ENCODE assay signal across 9 cellular contexts in the genomic region with DNA sequence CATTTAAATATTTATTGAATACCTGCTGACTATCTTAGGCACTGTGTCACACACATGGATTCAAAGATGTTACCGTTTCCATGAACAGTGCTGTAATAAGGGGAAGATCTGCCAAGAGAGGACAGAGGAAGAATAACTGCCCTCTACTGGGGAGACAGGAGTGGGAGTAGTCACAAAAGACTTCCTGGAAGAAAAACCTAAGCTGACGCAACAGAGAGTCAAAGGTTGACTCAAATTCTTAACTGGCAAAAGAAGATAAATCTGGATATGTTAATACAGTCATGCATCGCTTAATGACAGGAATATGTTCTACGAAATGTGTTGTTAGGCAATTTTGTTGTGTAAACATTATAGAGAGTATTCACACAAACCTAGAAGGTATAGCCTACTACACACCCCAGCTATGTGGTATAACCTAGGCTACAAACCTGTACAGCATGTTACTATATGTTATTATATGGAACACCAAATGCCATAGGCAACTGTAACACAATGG. TPM values are rescaled to one million over a fixed set of nuclear protein-coding genes. Genes with fewer than 3 reads are reported as not detected.
DNase-seq lines count a peak whose midpoint lies in the region; ATAC-seq, FAIRE-seq and TF ChIP-seq lines count a peak whose summit lies in the region.
"Had no signal": no experiment of that assay in that cellular context is flagged by ENCODE, and none has a peak within 500 bp of the region (broad histone marks: within the 10 kb centered on the region; RNA-seq: fewer than 3 reads in every experiment).

No MANE protein-coding gene starts in this region.

- intact Hi-C loops in lower lobe of right lung (cut with DNase I), result no loop called here
- intact Hi-C loops in aorta (cut with DNase I), result no loop called here
- intact Hi-C loops in posterior vena cava (cut with DNase I), result no loop called here

- H3K9me3 ChIP-seq in lower lobe of right lung (no peaks in the 10 kb centered on the region), aorta (ENCODE audit: control insufficient read depth, low read length) (no peaks in the 10 kb centered on the region)

- DNase-seq in SIG-M5 treated with dmso at 0.1 percent for 504 hours (lab: John Stamatoyannopoulos, UW; ENCODE audit: unreplicated experiment) (peak; percentile 85), SIG-M5 (lab: John Stamatoyannopoulos, UW) (no peak), NOMO-1 treated with DMSO at 0.1 percent for 48 hours (lab: John Stamatoyannopoulos, UW; ENCODE audit: unreplicated experiment) (peak; percentile 76), bronchial epithelial cell (ENCODE audit: low read depth) (peak; percentile 90), lower lobe of right lung (no peak), aorta (no peak), HK-2 (ENCODE audit: unreplicated experiment) (no peak), posterior vena cava (ENCODE audit: low spot score) (no peak)

- TF ChIP-seq CTCF in bronchial epithelial cell (IDR thresholded peaks at IDR 0.05; ENCODE audit: insufficient read depth, low read length, severe bottlenecking) (peak; percentile 63), lower lobe of right lung (IDR thresholded peaks at IDR 0.05) (peak; percentile 63)

- H3K27me3 ChIP-seq in bronchial epithelial cell (ENCODE audit: control insufficient read depth, insufficient read depth, low read length) (no peaks in the 10 kb centered on the region), lower lobe of right lung (ENCODE audit: low read depth) (no peaks in the 10 kb centered on the region), aorta (ENCODE audit: control insufficient read depth in 1 of 2, insufficient read depth in 2 of 2, low read length in 1 of 2) (no peaks in the 10 kb centered on the region)

- H3K4me3 ChIP-seq in bronchial epithelial cell (ENCODE audit: low read depth, low read length) (no peak overlapping the region), lower lobe of right lung (no peak overlapping the region), aorta (ENCODE audit: low read length in 2 of 2) (no peak overlapping the region)

- FAIRE-seq in bronchial epithelial cell (lab: Jason Lieb, UNC), result peak; percentile 85
- FAIRE-seq: G401.6 had no signal

- H3K36me3 ChIP-seq in bronchial epithelial cell (ENCODE audit: control insufficient read depth, insufficient read depth, low read length) (peaks cover 5% of the 10 kb centered on the region), lower lobe of right lung (peaks cover 36% of the 10 kb centered on the region), aorta (ENCODE audit: control insufficient read depth in 1 of 2, insufficient read depth in 2 of 2, low read length in 1 of 2) (no peaks in the 10 kb centered on the region)

- H3K27ac ChIP-seq in lower lobe of right lung, result no peak overlapping the region
- H3K27ac ChIP-seq in aorta (ENCODE audit: low read depth in 1 of 2, low read length in 2 of 2), result no peak overlapping the region

- ATAC-seq in lower lobe of right lung (peak; percentile 84 to 90), aorta (ENCODE audit: low FRiP score) (peak; percentile 89)

- WGBS in aorta, 2 donors, result 28 to 32% methylated on average over 4 of the region's 4 CpGs

- H3K4me1 ChIP-seq in lower lobe of right lung (peaks cover 14% of the 10 kb centered on the region), aorta (ENCODE audit: control insufficient read depth in 1 of 2, insufficient read depth in 2 of 2, low read length in 2 of 2) (no peaks in the 10 kb centered on the region)

RNA-seq across cellular contexts. Expression of gene DCAF5, which starts 51.5 kb away (rescaled TPM):
- total RNA-seq in bronchial epithelial cell, result 11.1 and 14.1 TPM in 2 replicates
- total RNA-seq in lower lobe of right lung, result 54.5 TPM
- total RNA-seq in aorta, result 10 to 100 TPM; 47.3 to 56.9 TPM
- 10 to 100 TPM; 18.9 to 39.8 TPM for polyA plus RNA-seq in aorta
- total RNA-seq in posterior vena cava, result 10 to 100 TPM; 42.3 to 50.0 TPM

Comparison
In these comparisons a context has a peak if more than half of its experiments do, and no peak if none do; other contexts are left out.
1. DNase-seq: peak in SIG-M5 treated with dmso at 0.1 percent for 504 hours (single experiment), NOMO-1 treated with DMSO at 0.1 percent for 48 hours (single experiment) and bronchial epithelial cell (single experiment); none in SIG-M5 (single experiment), lower lobe of right lung (single experiment), aorta (0 of 2), HK-2 (single experiment) and posterior vena cava (single experiment).